ENCODE assay signal across 1 cellular context in the genomic region with DNA sequence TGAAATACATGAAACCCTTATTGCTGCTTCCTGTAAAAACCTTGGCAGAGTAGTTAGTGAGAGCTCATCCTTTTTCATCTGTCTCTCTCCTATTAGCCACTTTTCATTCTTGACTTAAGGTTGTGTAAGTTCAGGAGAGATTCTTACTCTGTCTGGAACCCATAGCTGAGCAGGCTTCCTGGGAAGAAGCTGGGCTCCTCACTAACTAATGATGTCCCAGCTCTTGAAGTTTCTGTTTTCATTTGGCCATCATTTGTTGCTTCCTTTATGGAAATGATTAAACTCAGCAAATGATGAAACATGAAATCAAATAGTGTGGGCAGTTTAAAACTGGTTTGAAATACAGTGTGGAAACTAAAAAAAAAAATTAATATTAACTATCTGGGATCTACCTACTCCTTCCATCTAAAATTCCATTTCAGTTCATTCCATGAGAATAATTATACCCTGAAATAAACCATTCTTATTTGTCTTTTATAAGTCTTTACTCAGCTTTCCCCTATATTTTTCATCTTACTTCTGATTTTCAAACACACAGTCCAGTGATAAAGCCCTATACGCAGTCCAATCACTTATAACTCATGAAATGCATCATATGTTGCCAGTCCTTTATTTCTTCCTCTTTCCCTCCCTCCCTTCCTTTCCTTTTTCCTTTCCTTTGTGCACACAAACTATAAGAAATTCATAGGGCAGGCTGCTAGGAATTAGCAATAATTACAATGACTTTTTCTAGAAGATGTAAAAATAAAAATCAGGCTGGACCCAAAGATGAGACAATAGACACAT.
A peak's percentile ranks its signal among the peaks of the same experiment; 100 is the strongest.
TF ChIP-seq lines count a peak whose summit lies in the region.

No MANE protein-coding gene starts in this region.

TF ChIP-seq in IMR-90, 13 proteins besides CTCF, POLR2A, EP300 and RAD21:
- peak; percentile 77; the same call in 1 of the 2 replicates for TF ChIP-seq RFX5 (IDR thresholded peaks at IDR 0.05; ENCODE audit: low read depth, low read length)
- no peak for TF ChIP-seq MXI1 (IDR thresholded peaks at IDR 0.05; ENCODE audit: borderline replicate concordance, low read depth, low read length)
